9 cellular contexts compared by ENCODE assay signal in the genomic region with DNA sequence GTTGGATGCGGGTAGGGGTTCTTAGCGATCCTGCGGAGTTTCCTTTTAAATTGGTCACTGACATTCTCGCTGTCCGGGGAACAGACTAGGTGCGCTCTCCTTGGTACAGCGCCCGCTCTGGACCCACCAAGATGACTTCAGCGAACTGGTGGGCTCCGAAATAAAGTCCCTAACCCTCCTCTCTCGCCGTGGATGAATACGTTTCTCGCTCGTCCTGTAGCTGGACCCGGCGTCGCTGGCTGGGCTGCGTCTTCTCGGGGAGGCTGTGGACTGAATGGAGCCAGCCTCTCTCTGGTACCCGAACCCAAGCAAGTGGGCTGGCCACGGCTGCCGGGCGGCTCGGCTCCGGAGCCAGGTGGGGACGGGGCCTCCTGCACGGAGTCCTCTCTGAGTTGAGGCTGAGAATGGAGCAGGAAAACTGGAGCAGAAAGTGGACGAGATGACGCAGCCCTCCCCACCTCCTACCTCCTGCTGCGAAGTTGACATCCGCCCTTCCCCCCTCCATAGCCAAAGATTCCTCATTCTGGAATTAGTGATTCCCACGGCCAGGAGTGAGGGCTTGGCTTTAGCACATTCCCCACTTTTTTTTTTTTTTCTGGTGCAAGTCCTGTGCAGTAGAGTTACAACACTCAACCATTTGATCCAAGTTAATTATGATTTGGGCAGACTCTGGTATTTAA. TPM values are rescaled to one million over a fixed set of nuclear protein-coding genes. Genes with fewer than 3 reads are reported as not detected.
A peak's percentile ranks its signal among the peaks of the same experiment; 100 is the strongest.
DNase-seq lines count a peak whose midpoint lies in the region; ATAC-seq and TF ChIP-seq lines count a peak whose summit lies in the region.
"Had no signal": no experiment of that assay in that cellular context is flagged by ENCODE, and none has a peak within 500 bp of the region (broad histone marks: within the 10 kb centered on the region; RNA-seq: fewer than 3 reads in every experiment).

No MANE protein-coding gene starts in this region.

- no peak overlapping the region; the same call in 1 of the 2 replicates for H3K18ac ChIP-seq in IMR-90 (ENCODE audit: low read depth, low read length)

- H3K27ac Mint-ChIP-seq in naive B cell: no peak overlapping the region
- no peak overlapping the region for H3K27ac Mint-ChIP-seq in CD8-positive, alpha-beta T cell
- H3K27ac Mint-ChIP-seq: activated naive CD4-positive, alpha-beta T cell treated with anti-CD3 and anti-CD28 coated beads, Interleukin-2, amount 50 U/mL, for 72 hours had no signal

- H4K91ac ChIP-seq in IMR-90 (ENCODE audit: insufficient read depth, low read depth, low read length): no peak overlapping the region; the same call in 1 of the 2 replicates

- H2BK15ac ChIP-seq in IMR-90 (ENCODE audit: low read depth, low read length): no peak overlapping the region

- H3K9me3 ChIP-seq in IMR-90 (ENCODE audit: control insufficient read depth, insufficient read depth, low read length) (no peaks in the 10 kb centered on the region), ectodermal cell (ENCODE audit: control insufficient read depth, low read length) (no peaks in the 10 kb centered on the region)
- no peaks in the 10 kb centered on the region for H3K9me3 ChIP-seq in CD8-positive, alpha-beta T cell (ENCODE audit: low read length)

- H3K4me3 Mint-ChIP-seq in naive B cell: peak overlapping the region in 6 of 8 donors; percentile 50 to 83 (median 66)
- H3K4me3 Mint-ChIP-seq in CD8-positive, alpha-beta T cell: no peak overlapping the region

- intact Hi-C loops in IMR-90 (cut with micrococcal nuclease): loop anchor here (2.0 to 10.0 kb wide), 2 partner anchors 47 to 399 kb away; a partner anchor contains a TSS
- intact Hi-C loops in CD8-positive, alpha-beta T cell (cut with DNase I, micrococcal nuclease): loop anchor here in 1 of 2 experiments (5.0 kb wide), 1 partner anchor 667 kb away; no protein-coding TSS in a partner anchor

- CTCF ChIA-PET in IMR-90 (lab: Yijun Ruan, JAX): no interaction called here
- CTCF ChIA-PET in CD8-positive, alpha-beta T cell (lab: Charles Lee): no interaction called here

- TF ChIP-seq RAD21 in IMR-90 (IDR thresholded peaks at IDR 0.05; ENCODE audit: low read length): peak; percentile 10; the same call in 1 of the 2 replicates

- 0 out of 2 replicates have a peak overlapping the region, but pooled peaks have one; percentile 54 for H3K14ac ChIP-seq in IMR-90 (replicated peaks; ENCODE audit: low read depth, low read length)

- H3K9me3 Mint-ChIP-seq in naive B cell: no peaks in the 10 kb centered on the region
- no peaks in the 10 kb centered on the region for H3K9me3 Mint-ChIP-seq in CD8-positive, alpha-beta T cell
- H3K9me3 Mint-ChIP-seq: activated naive CD4-positive, alpha-beta T cell treated with anti-CD3 and anti-CD28 coated beads, Interleukin-2, amount 50 U/mL, for 72 hours had no signal

- H4K8ac ChIP-seq in IMR-90 (ENCODE audit: low read depth in 2 of 2, low read length in 2 of 2): no peak overlapping the region; a peak in 1 of 4 replicates

- peaks cover 24% of the 10 kb centered on the region; the same call in 1 of the 2 replicates for H4K20me1 ChIP-seq in IMR-90 (ENCODE audit: insufficient read depth, low read length)

- no peak for TF ChIP-seq CTCF in IMR-90 (conservative IDR thresholded peaks at IDR 0.05; ENCODE audit: low read depth, low read length)
- TF ChIP-seq CTCF in CD8-positive, alpha-beta T cell (IDR thresholded peaks at IDR 0.05): no peak

- H2BK120ac ChIP-seq in IMR-90 (ENCODE audit: low read depth, low read length): peak overlapping the region; percentile 46; the same call in 1 of the 2 replicates

- H3K4me3 ChIP-seq in IMR-90 (ENCODE audit: insufficient read depth, low read depth, low read length): peak overlapping the region; percentile 63
- H3K4me3 ChIP-seq in ectodermal cell (ENCODE audit: insufficient read depth, low read depth, low read length): peak overlapping the region; percentile 75
- no peak overlapping the region for H3K4me3 ChIP-seq in CD8-positive, alpha-beta T cell (ENCODE audit: low read depth, low read length)

- no peak overlapping the region for H3K56ac ChIP-seq in IMR-90 (ENCODE audit: extremely low read depth, insufficient read depth, low read length)

- no TSS peak for BruUV-seq in IMR-90 (replicated peaks; lab: Mats Ljungman, UMichigan)

- DNase-seq in AG08396 (ENCODE audit: low spot score): peak; percentile 83
- DNase-seq in IMR-90: peak; percentile 80
- no peak for DNase-seq in naive B cell
- no peak for DNase-seq in CD8-positive, alpha-beta T cell
- DNase-seq in stimulated activated CD8-positive, alpha-beta memory T cell treated with anti-CD3 and anti-CD28 coated beads, Interleukin-4, amount 100 ng/mL, for 48 hours: no peak
- no peak for DNase-seq in KBM-7

- no peak overlapping the region for H2AK5ac ChIP-seq in IMR-90 (ENCODE audit: low read depth, low read length)

- peak overlapping the region; percentile 88 for H2AK9ac ChIP-seq in IMR-90 (replicated peaks; ENCODE audit: low read depth, low read length, poor library complexity)

- H3K36me3 Mint-ChIP-seq in naive B cell: no peaks in the 10 kb centered on the region
- H3K36me3 Mint-ChIP-seq in CD8-positive, alpha-beta T cell: no peaks in the 10 kb centered on the region
- H3K36me3 Mint-ChIP-seq: activated naive CD4-positive, alpha-beta T cell treated with anti-CD3 and anti-CD28 coated beads, Interleukin-2, amount 50 U/mL, for 72 hours had no signal

- 0 out of 2 replicates have a peak, but pooled peaks have one; percentile 2 for ATAC-seq in IMR-90 (ENCODE audit: low read depth)
- ATAC-seq in naive B cell (ENCODE audit: low read depth in 2 of 2): no peak
- no peak for ATAC-seq in CD8-positive, alpha-beta T cell
- ATAC-seq in HG02840 (IDR thresholded peaks at IDR 0.05; ENCODE audit: low FRiP score, unreplicated experiment): no peak

- peak overlapping the region; percentile 36 for H3K4ac ChIP-seq in IMR-90 (ENCODE audit: low read depth, low read length)

- peak overlapping the region; percentile 49; the same call in 1 of the 2 replicates for H3K9ac ChIP-seq in IMR-90 (ENCODE audit: low read depth, low read length)

- peaks cover 47 to 87% (median 63%) of the 10 kb centered on the region in 3 donors for H3K27me3 Mint-ChIP-seq in naive B cell
- peaks cover 47% of the 10 kb centered on the region for H3K27me3 Mint-ChIP-seq in CD8-positive, alpha-beta T cell (ENCODE audit: low read depth)

- peak overlapping the region; percentile 17; the same call in 1 of the 2 replicates for H3K27ac ChIP-seq in IMR-90 (ENCODE audit: insufficient read depth, low read length)
- H3K27ac ChIP-seq in ectodermal cell (ENCODE audit: insufficient read depth, low read depth, low read length, poor library complexity, severe bottlenecking): no peak overlapping the region
- H3K27ac ChIP-seq in CD8-positive, alpha-beta T cell (ENCODE audit: low read depth, low read length): no peak overlapping the region

- H3K27me3 ChIP-seq in IMR-90 (ENCODE audit: control insufficient read depth, insufficient read depth, low read length): peaks cover 26% of the 10 kb centered on the region
- H3K27me3 ChIP-seq in ectodermal cell (ENCODE audit: control insufficient read depth, insufficient read depth, low read length, poor library complexity, severe bottlenecking): peaks cover 77% of the 10 kb centered on the region
- peaks cover 10% of the 10 kb centered on the region for H3K27me3 ChIP-seq in CD8-positive, alpha-beta T cell (ENCODE audit: insufficient read depth, low read length)

- H2BK20ac ChIP-seq in IMR-90 (ENCODE audit: low read depth, low read length): no peak overlapping the region

- H3K79me1 ChIP-seq in IMR-90 (ENCODE audit: low read depth in 1 of 2, low read length in 2 of 2): peaks cover 18 to 35% of the 10 kb centered on the region in 2 experiments; a peak in 3 of 4 replicates

- dilution Hi-C loops in IMR-90 (cut with HindIII; ENCODE audit: low sequenced_read_pairs, unreplicated experiment): no loop called here

- peaks cover 18% of the 10 kb centered on the region for H3K4me1 ChIP-seq in IMR-90 (ENCODE audit: control insufficient read depth, insufficient read depth, low read length)
- peaks cover 45% of the 10 kb centered on the region for H3K4me1 ChIP-seq in ectodermal cell (ENCODE audit: control insufficient read depth, insufficient read depth, low read length)
- no peaks in the 10 kb centered on the region for H3K4me1 ChIP-seq in CD8-positive, alpha-beta T cell (ENCODE audit: insufficient read depth, low read length)

- H3K4me2 ChIP-seq in IMR-90 (ENCODE audit: low read depth, low read length): peak overlapping the region; percentile 95

- H3K36me3 ChIP-seq in IMR-90 (ENCODE audit: control insufficient read depth, insufficient read depth, low read length) (no peaks in the 10 kb centered on the region), ectodermal cell (ENCODE audit: control insufficient read depth, insufficient read depth, low read length) (no peaks in the 10 kb centered on the region)
- H3K36me3 ChIP-seq in CD8-positive, alpha-beta T cell (ENCODE audit: insufficient read depth, low read length): no peaks in the 10 kb centered on the region

- peak overlapping the region; percentile 91 for H2AFZ ChIP-seq in IMR-90 (replicated peaks; ENCODE audit: low read length, poor library complexity)

- H3K23ac ChIP-seq in IMR-90 (ENCODE audit: low read depth, low read length): peak overlapping the region; percentile 56; the same call in 1 of the 2 replicates

- no peak overlapping the region for H4K5ac ChIP-seq in IMR-90 (ENCODE audit: low read depth, low read length)

- 0% methylated on average over 7 of the region's 33 CpGs; no CpG with 5 or more reads in 1 of the 2 experiments for WGBS in IMR-90 (ENCODE audit: extremely low coverage in 2 of 2, insufficient read length in 1 of 2), 2 experiments
- 0 to 1% methylated on average over 33 of the region's 33 CpGs for WGBS in ectodermal cell, 2 experiments

- H2BK5ac ChIP-seq in IMR-90 (ENCODE audit: low read depth, low read length, poor library complexity, severe bottlenecking): no peak overlapping the region

- H3K4me1 Mint-ChIP-seq in naive B cell: peaks cover 15 to 35% (median 16%) of the 10 kb centered on the region in 3 donors
- peaks cover 25% of the 10 kb centered on the region for H3K4me1 Mint-ChIP-seq in CD8-positive, alpha-beta T cell (ENCODE audit: low read depth)

- in situ Hi-C loops in IMR-90 (cut with MboI; ENCODE audit: low sequenced_read_pairs) (loop anchor here (5.0 kb wide), 1 partner anchor 53 kb away; no protein-coding TSS in a partner anchor), KBM-7 (cut with MboI; ENCODE audit: low pct_unique_long_range_greater_than_20kb, low sequenced_read_pairs) (loop anchor here (25.0 kb wide), 1 partner anchor 302 kb away; no protein-coding TSS in a partner anchor)

- POLR2A ChIA-PET in IMR-90 (lab: Charles Lee; ENCODE audit: unreplicated experiment): no interaction called here
- POLR2A ChIA-PET in CD8-positive, alpha-beta T cell (lab: Charles Lee): no interaction called here

- TF ChIP-seq POLR2A in IMR-90 (IDR thresholded peaks at IDR 0.05; ENCODE audit: low read depth, low read length): no peak; the same call in 1 of the 2 replicates

- H3K9me1 ChIP-seq in IMR-90 (ENCODE audit: insufficient read depth, low read length): 0 out of 2 replicates have a peak, but pooled peaks cover 9% of the 10 kb centered on the region

RNA-seq across cellular contexts. Expression of a gene that starts 1.5 kb away (rescaled TPM):
- total RNA-seq in IMR-90 (2012; rRNA removed): 1.4 and 1.6 TPM in 2 replicates
- 4.2 and 4.4 TPM in 2 replicates for polyA plus RNA-seq in IMR-90 (2012; rRNA removed)
- polyA plus RNA-seq in IMR-90 (2012; cell fraction: cytosol; rRNA removed): 3.2 and 6.3 TPM in 2 replicates
- polyA plus RNA-seq in IMR-90 (2012; cell fraction: nucleus; rRNA removed; ENCODE audit: low replicate concordance): 6.9 and 11.9 TPM in 2 replicates
- 10.3 TPM for polyA plus RNA-seq in ectodermal cell (2013, experiment 1 of 4)
- 14.9 TPM for polyA plus RNA-seq in ectodermal cell (2013, experiment 2 of 4)
- 9.4 TPM for polyA plus RNA-seq in ectodermal cell (2013, experiment 3 of 4)
- 9.2 TPM for polyA plus RNA-seq in ectodermal cell (2013, experiment 4 of 4)
- polyA plus RNA-seq in naive B cell (ENCODE audit: low read depth in 6 of 6): not detected
- total RNA-seq in CD8-positive, alpha-beta T cell: under 1 TPM; 0.08 TPM
- total RNA-seq: activated naive CD4-positive, alpha-beta T cell treated with anti-CD3 and anti-CD28 coated beads, Interleukin-2, amount 50 U/mL, for 72 hours had no signal

Comparison
In these comparisons a context has a peak if more than half of its experiments do, and no peak if none do; other contexts are left out.
1. DNase-seq: peak in AG08396 (single experiment) and IMR-90 (single experiment); none in naive B cell (single experiment), CD8-positive, alpha-beta T cell (0 of 7), stimulated activated CD8-positive, alpha-beta memory T cell treated with anti-CD3 and anti-CD28 coated beads, Interleukin-4, amount 100 ng/mL, for 48 hours (single experiment) and KBM-7 (single experiment).